17 cellular contexts compared by ENCODE assay signal in the genomic region with DNA sequence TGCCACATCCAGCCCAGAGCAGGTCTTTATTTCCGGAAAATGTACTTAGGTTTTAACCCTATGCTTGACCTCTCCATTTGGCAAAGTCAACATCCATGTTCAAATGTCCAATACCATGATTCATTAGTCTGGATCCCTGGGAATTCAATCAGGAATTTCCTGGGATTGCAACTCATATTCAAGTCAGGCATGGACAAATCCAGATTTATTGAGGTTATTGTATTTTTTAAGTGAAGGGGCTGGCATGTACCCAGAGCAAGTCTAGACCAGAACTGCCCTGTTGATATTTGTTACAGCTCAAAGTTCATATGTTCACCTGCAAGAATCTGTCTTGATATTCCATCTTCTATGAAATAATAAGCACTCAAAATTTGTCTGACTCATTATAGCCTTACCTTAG.
"Had no signal": no experiment of that assay in that cellular context is flagged by ENCODE, and none has a peak within 500 bp of the region (broad histone marks: within the 10 kb centered on the region; RNA-seq: fewer than 3 reads in every experiment).

No MANE protein-coding gene starts in this region.

- H3K4me3 Mint-ChIP-seq: activated T-cell treated with anti-CD3 and anti-CD28 coated beads, Interleukin-2, amount 50 U/mL, for 72 hours; dendritic cell treated with granulocyte-macrophage colony-stimulating factor and Interleukin-4, amounts not matched to agents 40 ng/mL and 50 ng/mL, for 4 days; mesothelial cell of epicardium; natural killer cell treated with Interleukin-12 subunit alpha and Interleukin-12 subunit beta and Interleukin-15 and Interleukin-18, amount 100 ng/mL, for 72 hours had no signal

- ATAC-seq: activated T-cell treated with anti-CD3 and anti-CD28 coated beads, Interleukin-2, amount 50 U/mL, for 72 hours; gastroesophageal sphincter; lower lobe of right lung; natural killer cell treated with Interleukin-12 subunit alpha and Interleukin-12 subunit beta and Interleukin-15 and Interleukin-18, amount 100 ng/mL, for 72 hours had no signal

- H3K27ac Mint-ChIP-seq: activated T-cell treated with anti-CD3 and anti-CD28 coated beads, Interleukin-2, amount 50 U/mL, for 72 hours; dendritic cell treated with granulocyte-macrophage colony-stimulating factor and Interleukin-4, amounts not matched to agents 40 ng/mL and 50 ng/mL, for 4 days; mesothelial cell of epicardium; natural killer cell treated with Interleukin-12 subunit alpha and Interleukin-12 subunit beta and Interleukin-15 and Interleukin-18, amount 100 ng/mL, for 72 hours had no signal

- H3K36me3 ChIP-seq: gastroesophageal sphincter, lower lobe of right lung, neutrophil, thyroid gland had no signal

- H3K36me3 Mint-ChIP-seq: mesothelial cell of epicardium; natural killer cell treated with Interleukin-12 subunit alpha and Interleukin-12 subunit beta and Interleukin-15 and Interleukin-18, amount 100 ng/mL, for 72 hours had no signal

- H3K27me3 ChIP-seq: gastroesophageal sphincter, neutrophil, thyroid gland had no signal

- H3K9me3 ChIP-seq: gastroesophageal sphincter, lower lobe of right lung, neutrophil, thyroid gland had no signal

- H3K27ac ChIP-seq: gastroesophageal sphincter, lower lobe of right lung, neutrophil, parathyroid adenoma, thyroid gland had no signal

- H3K27me3 Mint-ChIP-seq: dendritic cell treated with granulocyte-macrophage colony-stimulating factor and Interleukin-4, amounts not matched to agents 40 ng/mL and 50 ng/mL, for 4 days; natural killer cell treated with Interleukin-12 subunit alpha and Interleukin-12 subunit beta and Interleukin-15 and Interleukin-18, amount 100 ng/mL, for 72 hours had no signal

- H3K4me3 ChIP-seq: gastroesophageal sphincter, lower lobe of right lung, thyroid gland had no signal

- DNase-seq: activated CD4-positive, alpha-beta T cell treated with anti-CD3 and anti-CD28 coated beads, Interleukin-2, amount 50 U/mL, for 4 hours; activated effector memory CD4-positive, alpha-beta T cell treated with anti-CD3 and anti-CD28 coated beads, Interleukin-2, amount 50 U/mL, for 16 hours; activated naive CD4-positive, alpha-beta T cell treated with anti-CD3 and anti-CD28 coated beads, Interleukin-2, amount 50 U/mL, for 16 hours; activated T-cell treated with anti-CD3 and anti-CD28 coated beads, Interleukin-2, amount 50 U/mL, for 72 hours; aorta; effector memory CD4-positive, alpha-beta T cell; lower lobe of right lung; stimulated activated CD8-positive, alpha-beta memory T cell treated with anti-CD3 and anti-CD28 coated beads, Interleukin-4, amount 100 ng/mL, for 48 hours; stimulated activated naive CD4-positive, alpha-beta T cell; SW 1271; thyroid gland had no signal

- H3K9me3 Mint-ChIP-seq: mesothelial cell of epicardium had no signal

- H3K4me1 ChIP-seq: gastroesophageal sphincter, lower lobe of right lung, parathyroid adenoma, thyroid gland had no signal
